In the genomic region with DNA sequence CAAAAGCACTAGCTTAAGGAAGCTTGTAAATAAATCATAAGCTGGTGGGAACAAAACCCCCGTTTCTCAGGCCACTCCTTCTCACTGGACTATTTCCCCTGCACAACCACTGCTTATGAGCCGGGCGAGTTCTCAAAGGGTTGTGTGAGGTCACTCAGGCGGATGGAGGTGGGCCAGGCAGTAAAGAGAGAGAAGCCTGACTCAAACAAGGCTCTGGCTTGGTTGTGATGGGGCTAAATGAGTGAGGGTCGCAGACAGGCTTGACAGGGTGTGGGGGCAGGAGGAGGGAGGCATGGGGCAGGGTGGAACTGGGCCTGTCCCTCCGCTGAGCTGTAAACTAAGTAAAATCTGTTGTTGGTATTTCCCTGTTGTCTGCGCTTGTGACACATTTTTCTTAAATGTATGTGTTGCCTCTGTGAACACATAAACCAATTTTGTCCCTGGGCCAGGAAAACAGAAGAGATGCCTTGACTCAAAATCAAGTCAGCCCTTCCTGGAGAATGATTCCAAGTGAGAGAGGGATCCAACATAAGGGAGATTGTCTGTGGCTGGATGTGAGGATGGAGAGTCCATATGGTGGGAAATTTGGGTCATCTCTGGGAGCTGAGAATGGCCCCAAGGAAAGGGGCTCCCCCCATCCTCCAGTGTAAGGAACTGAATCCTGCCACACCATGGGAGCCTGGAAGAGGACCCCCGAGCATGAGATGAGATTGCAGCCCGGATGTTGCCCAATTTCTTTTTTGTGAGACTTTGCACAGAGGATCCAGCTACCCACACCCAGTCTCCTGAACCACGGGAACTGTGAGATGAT, we compare ENCODE assay signal across 12 cellular contexts. TPM values are rescaled to one million over a fixed set of nuclear protein-coding genes. Genes with fewer than 3 reads are reported as not detected.
DNase-seq lines count a peak whose midpoint lies in the region; ATAC-seq and TF ChIP-seq lines count a peak whose summit lies in the region.
"Had no signal": no experiment of that assay in that cellular context is flagged by ENCODE, and none has a peak within 500 bp of the region (broad histone marks: within the 10 kb centered on the region; RNA-seq: fewer than 3 reads in every experiment).

No MANE protein-coding gene starts in this region.

- H3K4me1 ChIP-seq in osteoblast (ENCODE audit: insufficient read depth, low read length) = no peaks in the 10 kb centered on the region
- no peaks in the 10 kb centered on the region for H3K4me1 ChIP-seq in left lung
- H3K4me1 ChIP-seq in PC-3 (ENCODE audit: insufficient read depth, low read length) = peaks cover 7% of the 10 kb centered on the region; the same call in 1 of the 2 replicates

- H2AFZ ChIP-seq in osteoblast (ENCODE audit: low read length) = peak overlapping the region; percentile 17
- no peak overlapping the region for H2AFZ ChIP-seq in PC-3 (ENCODE audit: low read length)

- no peaks in the 10 kb centered on the region for H3F3A ChIP-seq in PC-3 (ENCODE audit: low read length, unreplicated experiment)

- peak overlapping the region; percentile 3 to 21 for H3K4me3 ChIP-seq in foreskin fibroblast (ENCODE audit: low read depth in 1 of 2, low read length in 2 of 2)
- no peak overlapping the region for H3K4me3 ChIP-seq in osteoblast (ENCODE audit: insufficient read depth, low read length)
- no peak overlapping the region for H3K4me3 ChIP-seq in left lung
- no peak overlapping the region for H3K4me3 ChIP-seq in PC-3 (ENCODE audit: low read length)
- H3K4me3 ChIP-seq: dorsolateral prefrontal cortex had no signal

- no peak overlapping the region for H3K9ac ChIP-seq in PC-3 (ENCODE audit: low read length)

- H3K36me3 ChIP-seq in osteoblast (ENCODE audit: insufficient read depth, low read length) (no peaks in the 10 kb centered on the region), left lung (no peaks in the 10 kb centered on the region), PC-3 (ENCODE audit: low read depth, low read length) (no peaks in the 10 kb centered on the region)

- H4K20me1 ChIP-seq in osteoblast (ENCODE audit: insufficient read depth, low read length) (no peaks in the 10 kb centered on the region), PC-3 (ENCODE audit: low read length) (no peaks in the 10 kb centered on the region)

- H3K9me3 ChIP-seq in osteoblast (ENCODE audit: low read depth, low read length) (no peaks in the 10 kb centered on the region), left lung (no peaks in the 10 kb centered on the region), PC-3 (ENCODE audit: low read length) (no peaks in the 10 kb centered on the region)

- H3K79me2 ChIP-seq in osteoblast (ENCODE audit: insufficient read depth, low read length) = no peaks in the 10 kb centered on the region
- no peaks in the 10 kb centered on the region for H3K79me2 ChIP-seq in PC-3 (ENCODE audit: low read length)

- POLR2A ChIA-PET in PC-3 (lab: Charles Lee; ENCODE audit: unreplicated experiment) = no interaction called here

- CTCF ChIA-PET in PC-3 (lab: Charles Lee) = no interaction called here

- BruUV-seq in PC-3 (replicated peaks; lab: Mats Ljungman, UMichigan) = no TSS peak

- H3K4me2 ChIP-seq in osteoblast (ENCODE audit: insufficient read depth, low read length) (no peak overlapping the region), PC-3 (ENCODE audit: low read length) (no peak overlapping the region)

- ATAC-seq in left lung (no peak), PC-3 (no peak)
- ATAC-seq: activated CD4-positive, CD25-positive, alpha-beta regulatory T cell treated with anti-CD3 and anti-CD28 coated beads, Interleukin-2, amount 50 U/mL, for 24 hours; Panc1 had no signal

- H3K9me2 ChIP-seq in PC-3 (replicated peaks; ENCODE audit: low read length) = no peaks in the 10 kb centered on the region

- H3K27me3 ChIP-seq in osteoblast (ENCODE audit: insufficient read depth, low read length) = peaks cover 7% of the 10 kb centered on the region
- H3K27me3 ChIP-seq in left lung = no peaks in the 10 kb centered on the region
- H3K27me3 ChIP-seq in PC-3 (ENCODE audit: low read length) = no peaks in the 10 kb centered on the region
- H3K27me3 ChIP-seq: dorsolateral prefrontal cortex had no signal

- H3K27ac ChIP-seq in osteoblast (ENCODE audit: low read depth, low read length) (no peak overlapping the region), left lung (no peak overlapping the region), PC-3 (ENCODE audit: low read length) (no peak overlapping the region)

- TF ChIP-seq CTCF in foreskin fibroblast (IDR thresholded peaks at IDR 0.05; ENCODE audit: low read depth, low read length) = no peak
- TF ChIP-seq CTCF in osteoblast (IDR thresholded peaks at IDR 0.05; ENCODE audit: extremely low read depth, low read depth, low read length) = no peak
- no peak for TF ChIP-seq CTCF in left lung (IDR thresholded peaks at IDR 0.05)
- TF ChIP-seq CTCF in PC-3 (conservative IDR thresholded peaks at IDR 0.05; ENCODE audit: low read depth, low read length) = no peak

- intact Hi-C loops in left lung (cut with DNase I) = no loop called here
- intact Hi-C loops in PC-3 (cut with micrococcal nuclease) = no loop called here

- DNase-seq in DMS153 (lab: John Stamatoyannopoulos, UW) (peak; percentile 12), NCI-H2029 treated with DMSO at 0.1 percent for 48 hours (lab: John Stamatoyannopoulos, UW) (peak; percentile 53), foreskin fibroblast (peak; percentile 34 to 70), osteoblast (ENCODE audit: insufficient read length, low spot score, missing footprints) (no peak), left lung (no peak), PC-3 (no peak), DMS79 treated with DMSO at 0.1 percent for 48 hours (lab: John Stamatoyannopoulos, UW) (no peak), NCI-H2227 treated with DMSO at 0.1 percent for 48 hours (lab: John Stamatoyannopoulos, UW) (no peak)
- DNase-seq: activated gamma-delta T cell had no signal

RNA-seq across cellular contexts. Expression of a gene that starts 13.7 kb away (rescaled TPM):
- total RNA-seq in osteoblast (4.1 and 5.1 TPM in 2 replicates), left lung (1 to 10 TPM; 3.6 to 9.0 TPM), PC-3 (2014; rRNA removed) (not detected in 2 replicates)

RNA-seq across cellular contexts. Expression of a gene that starts 30.9 kb away (rescaled TPM):
- not detected in 2 replicates for total RNA-seq in osteoblast
- total RNA-seq in left lung = not detected
- total RNA-seq in PC-3 (2014; rRNA removed) = not detected in 2 replicates

RNA-seq across cellular contexts. Expression of a gene that starts 53.1 kb away (rescaled TPM):
- not detected in 2 replicates for total RNA-seq in osteoblast
- total RNA-seq in left lung = not detected
- total RNA-seq in PC-3 (2014; rRNA removed) = not detected in 2 replicates

Comparison
In these comparisons a context has a peak if more than half of its experiments do, and no peak if none do; other contexts are left out.
1. DNase-seq: peak in DMS153 (single experiment), NCI-H2029 treated with DMSO at 0.1 percent for 48 hours (single experiment) and foreskin fibroblast (2 of 2); none in osteoblast (single experiment), left lung (0 of 2), PC-3 (single experiment), DMS79 treated with DMSO at 0.1 percent for 48 hours (single experiment) and NCI-H2227 treated with DMSO at 0.1 percent for 48 hours (single experiment).
2. H3K4me3 ChIP-seq: peak in foreskin fibroblast (2 of 2); none in osteoblast (single experiment), left lung (0 of 2) and PC-3 (single experiment).